In the genomic region with DNA sequence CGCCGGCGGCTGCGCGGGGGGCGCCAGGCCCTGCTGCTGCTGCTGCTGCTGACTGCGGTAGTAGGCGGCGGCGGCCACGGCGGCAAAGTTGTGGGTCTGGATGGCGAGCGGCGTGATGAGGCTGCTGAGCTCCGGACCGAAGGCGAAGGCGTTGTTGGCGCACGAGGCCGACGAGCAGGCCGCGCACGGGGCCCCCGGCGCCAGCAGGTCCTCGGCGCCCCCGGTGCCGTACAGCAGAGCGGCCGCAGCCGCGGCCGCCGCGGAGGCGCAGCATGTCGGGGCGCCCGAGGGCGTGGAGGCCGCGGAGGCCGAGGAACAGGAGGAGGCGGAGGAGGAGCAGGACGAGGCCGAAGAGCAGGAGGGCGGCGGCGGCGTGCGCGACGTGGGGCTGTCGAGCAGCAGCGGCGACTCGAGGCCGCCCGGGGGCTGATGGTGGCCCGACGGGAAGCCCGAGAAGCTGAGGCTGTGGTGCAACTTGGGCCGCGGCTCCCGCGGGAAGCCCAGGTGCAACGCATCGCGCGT, we compare ENCODE assay signal across 1 cellular context.
A peak's percentile ranks its signal among the peaks of the same experiment; 100 is the strongest.
TF ChIP-seq lines count a peak whose summit lies in the region.

No MANE protein-coding gene starts in this region.

TF ChIP-seq in WTC11, 78 proteins besides CTCF, POLR2A, EP300 and RAD21:
- TF ChIP-seq, protein P1, sequence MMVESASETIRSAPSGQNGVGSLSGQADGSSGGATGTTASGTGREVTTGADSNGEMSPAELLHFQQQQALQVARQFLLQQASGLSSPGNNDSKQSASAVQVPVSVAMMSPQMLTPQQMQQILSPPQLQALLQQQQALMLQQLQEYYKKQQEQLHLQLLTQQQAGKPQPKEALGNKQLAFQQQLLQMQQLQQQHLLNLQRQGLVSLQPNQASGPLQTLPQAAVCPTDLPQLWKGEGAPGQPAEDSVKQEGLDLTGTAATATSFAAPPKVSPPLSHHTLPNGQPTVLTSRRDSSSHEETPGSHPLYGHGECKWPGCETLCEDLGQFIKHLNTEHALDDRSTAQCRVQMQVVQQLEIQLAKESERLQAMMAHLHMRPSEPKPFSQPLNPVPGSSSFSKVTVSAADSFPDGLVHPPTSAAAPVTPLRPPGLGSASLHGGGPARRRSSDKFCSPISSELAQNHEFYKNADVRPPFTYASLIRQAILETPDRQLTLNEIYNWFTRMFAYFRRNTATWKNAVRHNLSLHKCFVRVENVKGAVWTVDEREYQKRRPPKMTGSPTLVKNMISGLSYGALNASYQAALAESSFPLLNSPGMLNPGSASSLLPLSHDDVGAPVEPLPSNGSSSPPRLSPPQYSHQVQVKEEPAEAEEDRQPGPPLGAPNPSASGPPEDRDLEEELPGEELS (CRISPR knock-in tag; IDR thresholded peaks at IDR 0.05), result no peak
- TF ChIP-seq, protein P2, sequence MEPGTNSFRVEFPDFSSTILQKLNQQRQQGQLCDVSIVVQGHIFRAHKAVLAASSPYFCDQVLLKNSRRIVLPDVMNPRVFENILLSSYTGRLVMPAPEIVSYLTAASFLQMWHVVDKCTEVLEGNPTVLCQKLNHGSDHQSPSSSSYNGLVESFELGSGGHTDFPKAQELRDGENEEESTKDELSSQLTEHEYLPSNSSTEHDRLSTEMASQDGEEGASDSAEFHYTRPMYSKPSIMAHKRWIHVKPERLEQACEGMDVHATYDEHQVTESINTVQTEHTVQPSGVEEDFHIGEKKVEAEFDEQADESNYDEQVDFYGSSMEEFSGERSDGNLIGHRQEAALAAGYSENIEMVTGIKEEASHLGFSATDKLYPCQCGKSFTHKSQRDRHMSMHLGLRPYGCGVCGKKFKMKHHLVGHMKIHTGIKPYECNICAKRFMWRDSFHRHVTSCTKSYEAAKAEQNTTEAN (CRISPR knock-in tag; IDR thresholded peaks at IDR 0.05), result 0 out of 2 replicates have a peak, but pooled peaks have one; percentile 52
- TF ChIP-seq, protein P3, sequence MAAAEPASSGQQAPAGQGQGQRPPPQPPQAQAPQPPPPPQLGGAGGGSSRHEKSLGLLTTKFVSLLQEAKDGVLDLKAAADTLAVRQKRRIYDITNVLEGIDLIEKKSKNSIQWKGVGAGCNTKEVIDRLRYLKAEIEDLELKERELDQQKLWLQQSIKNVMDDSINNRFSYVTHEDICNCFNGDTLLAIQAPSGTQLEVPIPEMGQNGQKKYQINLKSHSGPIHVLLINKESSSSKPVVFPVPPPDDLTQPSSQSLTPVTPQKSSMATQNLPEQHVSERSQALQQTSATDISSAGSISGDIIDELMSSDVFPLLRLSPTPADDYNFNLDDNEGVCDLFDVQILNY (CRISPR knock-in tag; IDR thresholded peaks at IDR 0.05), result no peak
- TF ChIP-seq ZBTB21 (CRISPR knock-in tag; IDR thresholded peaks at IDR 0.05; ENCODE audit: borderline replicate concordance) (no peak), JUN (CRISPR knock-in tag; IDR thresholded peaks at IDR 0.05) (no peak), ZNF396 (CRISPR knock-in tag; IDR thresholded peaks at IDR 0.05; ENCODE audit: borderline replicate concordance) (no peak), CBFB (CRISPR knock-in tag; IDR thresholded peaks at IDR 0.05; ENCODE audit: low read depth) (no peak), ZNF263 (CRISPR knock-in tag; IDR thresholded peaks at IDR 0.05; ENCODE audit: low read depth) (no peak), TEAD4 (CRISPR knock-in tag; IDR thresholded peaks at IDR 0.05) (no peak), TP53 (CRISPR knock-in tag; IDR thresholded peaks at IDR 0.05) (no peak; the same call in 1 of the 2 replicates), TEAD1 (CRISPR knock-in tag; IDR thresholded peaks at IDR 0.05) (no peak), FOXP1 (CRISPR knock-in tag; IDR thresholded peaks at IDR 0.05; ENCODE audit: borderline replicate concordance) (peak; percentile 7; the same call in 1 of the 2 replicates), ZNF416 (CRISPR knock-in tag; IDR thresholded peaks at IDR 0.05) (no peak), ZNF121 (CRISPR knock-in tag; IDR thresholded peaks at IDR 0.05) (no peak)
- TF ChIP-seq, protein P4, sequence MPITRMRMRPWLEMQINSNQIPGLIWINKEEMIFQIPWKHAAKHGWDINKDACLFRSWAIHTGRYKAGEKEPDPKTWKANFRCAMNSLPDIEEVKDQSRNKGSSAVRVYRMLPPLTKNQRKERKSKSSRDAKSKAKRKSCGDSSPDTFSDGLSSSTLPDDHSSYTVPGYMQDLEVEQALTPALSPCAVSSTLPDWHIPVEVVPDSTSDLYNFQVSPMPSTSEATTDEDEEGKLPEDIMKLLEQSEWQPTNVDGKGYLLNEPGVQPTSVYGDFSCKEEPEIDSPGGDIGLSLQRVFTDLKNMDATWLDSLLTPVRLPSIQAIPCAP (CRISPR knock-in tag; IDR thresholded peaks at IDR 0.05), result peak; percentile 41; the same call in 1 of the 2 replicates
- TF ChIP-seq, protein P5, sequence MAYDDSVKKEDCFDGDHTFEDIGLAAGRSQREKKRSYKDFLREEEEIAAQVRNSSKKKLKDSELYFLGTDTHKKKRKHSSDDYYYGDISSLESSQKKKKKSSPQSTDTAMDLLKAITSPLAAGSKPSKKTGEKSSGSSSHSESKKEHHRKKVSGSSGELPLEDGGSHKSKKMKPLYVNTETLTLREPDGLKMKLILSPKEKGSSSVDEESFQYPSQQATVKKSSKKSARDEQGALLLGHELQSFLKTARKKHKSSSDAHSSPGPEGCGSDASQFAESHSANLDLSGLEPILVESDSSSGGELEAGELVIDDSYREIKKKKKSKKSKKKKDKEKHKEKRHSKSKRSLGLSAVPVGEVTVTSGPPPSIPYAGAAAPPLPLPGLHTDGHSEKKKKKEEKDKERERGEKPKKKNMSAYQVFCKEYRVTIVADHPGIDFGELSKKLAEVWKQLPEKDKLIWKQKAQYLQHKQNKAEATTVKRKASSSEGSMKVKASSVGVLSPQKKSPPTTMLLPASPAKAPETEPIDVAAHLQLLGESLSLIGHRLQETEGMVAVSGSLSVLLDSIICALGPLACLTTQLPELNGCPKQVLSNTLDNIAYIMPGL (CRISPR knock-in tag; IDR thresholded peaks at IDR 0.05), result no peak
